8 cellular contexts compared by ENCODE assay signal in the genomic region with DNA sequence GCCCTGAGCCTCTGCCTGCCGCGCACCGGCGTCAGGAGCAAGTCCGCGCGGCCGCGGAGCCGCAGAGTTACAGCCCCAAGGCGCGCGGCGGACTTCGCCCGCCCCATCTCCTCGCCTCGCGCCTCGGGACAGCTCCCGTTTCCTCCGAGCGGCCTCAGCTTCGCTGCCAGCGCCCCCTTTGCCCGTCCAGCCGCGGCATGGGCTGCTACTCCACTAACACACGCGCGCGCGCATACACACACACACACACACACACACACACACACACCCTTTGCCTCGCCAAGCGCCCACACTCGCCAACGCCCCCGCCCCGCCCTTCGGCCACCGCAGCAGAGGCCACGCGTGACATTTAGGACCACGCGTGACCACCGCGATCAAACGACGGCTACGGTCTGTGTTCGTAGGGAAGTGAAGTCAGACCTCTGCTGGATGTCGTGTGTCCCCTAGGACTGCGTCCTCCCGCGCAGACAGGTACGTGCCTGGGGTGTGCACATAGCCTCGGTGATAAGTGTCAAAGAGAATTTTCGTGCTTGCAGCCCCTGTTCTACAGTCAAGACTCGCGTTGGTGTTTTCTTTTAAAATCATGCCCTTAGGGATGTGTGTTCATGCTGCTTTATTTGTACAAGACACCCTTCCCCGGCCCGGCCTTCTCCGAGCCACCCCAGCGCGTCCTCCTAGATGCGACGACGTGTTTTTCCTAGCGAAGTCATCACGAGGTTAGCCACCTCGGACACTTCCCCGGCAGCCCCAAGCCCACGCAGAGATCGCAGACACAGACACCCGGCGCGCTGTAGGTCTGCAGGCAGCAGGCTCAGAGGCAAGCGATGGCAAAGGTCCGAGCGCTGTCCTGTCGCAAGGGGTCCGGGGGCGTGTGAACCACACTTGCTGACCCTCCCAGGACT. TPM values are rescaled to one million over a fixed set of nuclear protein-coding genes. Genes with fewer than 3 reads are reported as not detected.
DNase-seq lines count a peak whose midpoint lies in the region; ATAC-seq and TF ChIP-seq lines count a peak whose summit lies in the region.

No MANE protein-coding gene starts in this region.

- H2AFZ ChIP-seq in H9 (ENCODE audit: low read length) = no peak overlapping the region

- H3K4me1 ChIP-seq in H9 (ENCODE audit: insufficient read depth, low read length) = no peaks in the 10 kb centered on the region

- peak overlapping the region; percentile 60 to 90 for H3K4me3 Mint-ChIP-seq in H9
- peak overlapping the region; percentile 78 for H3K4me3 Mint-ChIP-seq in progenitor cell of endocrine pancreas (ENCODE audit: low read depth)

- peaks cover 25 to 37% of the 10 kb centered on the region in 2 experiments for H3K4me1 Mint-ChIP-seq in H9
- peaks cover 16% of the 10 kb centered on the region for H3K4me1 Mint-ChIP-seq in progenitor cell of endocrine pancreas (ENCODE audit: low read depth)

- H3K18ac ChIP-seq in H9 (ENCODE audit: insufficient read length, low read depth, low read length) = no peak overlapping the region

- no peaks in the 10 kb centered on the region for H3K79me2 ChIP-seq in H9 (ENCODE audit: insufficient read depth, low read length)

- no peak overlapping the region for H3T11ph ChIP-seq in H9 (ENCODE audit: low read length)

- no peak overlapping the region for H2BK20ac ChIP-seq in H9 (ENCODE audit: low read depth, low read length, poor library complexity, severe bottlenecking)

- H3K4ac ChIP-seq in H9 (ENCODE audit: low read depth, low read length) = no peak overlapping the region

- peaks cover 0 to 2% (median 0%) of the 10 kb centered on the region in 3 experiments; a peak in 1 of 7 replicates for H3K36me3 Mint-ChIP-seq in H9 (ENCODE audit: insufficient read depth in 1 of 3, low read depth in 3 of 3)
- no peaks in the 10 kb centered on the region for H3K36me3 Mint-ChIP-seq in progenitor cell of endocrine pancreas (ENCODE audit: insufficient read depth)

- H3K23me2 ChIP-seq in H9 (ENCODE audit: insufficient read length, low read depth, low read length, poor library complexity, severe bottlenecking) = peaks cover 57% of the 10 kb centered on the region

- H3K9me3 ChIP-seq in H9 (ENCODE audit: control insufficient read depth, low read depth, low read length) = no peaks in the 10 kb centered on the region

- no peak overlapping the region for H2BK15ac ChIP-seq in H9 (ENCODE audit: low read depth, low read length)

- peak overlapping the region; percentile 92 for H3K4me2 ChIP-seq in H9 (ENCODE audit: insufficient read depth, insufficient read length, low read length)

- no peak overlapping the region for H4K5ac ChIP-seq in H9 (ENCODE audit: insufficient read length, low read depth, low read length)

- H3K9ac ChIP-seq in H9 (ENCODE audit: extremely low read depth, insufficient read length, low read length) = no peak overlapping the region

- DNase-seq in A172 (ENCODE audit: low spot score) (peak; percentile 81), H9 (peak; percentile 44), left cardiac atrium (peak; percentile 27), progenitor cell of endocrine pancreas (ENCODE audit: low spot score, unreplicated experiment) (peak; percentile 16), NCI-H2171 treated with DMSO at 0.1 percent for 48 hours (lab: John Stamatoyannopoulos, UW) (no peak)
- peak; percentile 50 to 59 for DNase-seq in activated T-cell treated with anti-CD3 and anti-CD28 coated beads, Interleukin-2, amount 50 U/mL, for 48 hours

- H3K9me3 Mint-ChIP-seq in H9 = peaks cover 0 to 7% of the 10 kb centered on the region in 2 experiments; a peak in 4 of 5 replicates
- H3K9me3 Mint-ChIP-seq in progenitor cell of endocrine pancreas (ENCODE audit: low read depth) = no peaks in the 10 kb centered on the region

- intact Hi-C loops in left cardiac atrium (cut with DNase I) = loop anchor here in 1 of 2 donors (5.0 to 10.0 kb wide), 3 partner anchors 438 to 640 kb away; no protein-coding TSS in a partner anchor

- H3K79me1 ChIP-seq in H9 (ENCODE audit: insufficient read depth, low read depth, low read length, poor library complexity, severe bottlenecking) = no peaks in the 10 kb centered on the region

- ATAC-seq in left cardiac atrium (peak in 1 of 2 donors; percentile 11), GM18519 (IDR thresholded peaks at IDR 0.05; ENCODE audit: low FRiP score, unreplicated experiment) (no peak), GM21576 (IDR thresholded peaks at IDR 0.05; ENCODE audit: unreplicated experiment) (no peak)

- WGBS in H9 (ENCODE audit: extremely low coverage, insufficient read length, low lambda C conversion rate) = no CpG with 5 or more reads among the region's 83 CpGs

- no peak overlapping the region for H3K14ac ChIP-seq in H9 (ENCODE audit: insufficient read depth, low read length)

- H2BK12ac ChIP-seq in H9 (ENCODE audit: insufficient read length, low read depth, low read length) = no peak overlapping the region

- no peak overlapping the region for H2AK5ac ChIP-seq in H9 (ENCODE audit: insufficient read length, low read length)

- H4K20me1 ChIP-seq in H9 (ENCODE audit: control insufficient read depth, insufficient read depth, insufficient read length) = no peaks in the 10 kb centered on the region

- no peak overlapping the region for H4K91ac ChIP-seq in H9 (ENCODE audit: insufficient read length, low read depth, low read length)

- H3K56ac ChIP-seq in H9 (ENCODE audit: insufficient read length, low read depth, low read length) = no peak overlapping the region

- H3K23ac ChIP-seq in H9 (ENCODE audit: insufficient read length, low read depth, low read length) = no peak overlapping the region

- no peak overlapping the region for H3K27ac Mint-ChIP-seq in H9
- peak overlapping the region; percentile 60 for H3K27ac Mint-ChIP-seq in progenitor cell of endocrine pancreas

- no peak overlapping the region for H2BK5ac ChIP-seq in H9 (ENCODE audit: insufficient read length, low read length)

- TF ChIP-seq CTCF in H9 (conservative IDR thresholded peaks at IDR 0.05) = no peak
- no peak for TF ChIP-seq CTCF in progenitor cell of endocrine pancreas (IDR thresholded peaks at IDR 0.05; ENCODE audit: unreplicated experiment)

- peaks cover 96% of the 10 kb centered on the region for H3K27me3 Mint-ChIP-seq in H9 (ENCODE audit: low read depth)
- peaks cover 81% of the 10 kb centered on the region for H3K27me3 Mint-ChIP-seq in progenitor cell of endocrine pancreas

- H4K8ac ChIP-seq in H9 (replicated peaks; ENCODE audit: insufficient read length, low read depth, low read length) = no peak overlapping the region

- no peak overlapping the region for H3K27ac ChIP-seq in H9 (ENCODE audit: insufficient read length, low read depth, low read length)

- no peak overlapping the region for H2BK120ac ChIP-seq in H9 (ENCODE audit: low read depth, low read length, poor library complexity, severe bottlenecking)

- peaks cover 63% of the 10 kb centered on the region for H3K27me3 ChIP-seq in H9 (ENCODE audit: insufficient read depth, low read length)

RNA-seq across cellular contexts. Expression of a gene that starts 0.9 kb away (rescaled TPM):
- 185 and 203 TPM in 2 replicates for total RNA-seq in A172 (2014; rRNA removed; shearing (Covaris generic))
- 0.31 and 0.46 TPM in 2 replicates for total RNA-seq in H9 (2021)
- under 1 TPM; 0.50 TPM for total RNA-seq in left cardiac atrium
- total RNA-seq in progenitor cell of endocrine pancreas = 0.31 and 0.67 TPM in 2 replicates

Comparison
In these comparisons a context has a peak if more than half of its experiments do, and no peak if none do; other contexts are left out.
1. RNA of a gene that starts 0.9 kb away (total RNA-seq): 185 to 203 TPM in A172; 0.50 TPM in left cardiac atrium, 0.31 to 0.46 TPM in H9 and 0.31 to 0.67 TPM in progenitor cell of endocrine pancreas; every median in the first group is over 100 times any median in the second.